In genomic region chr13:32427852-32428580, GRCh38 we compare ENCODE assay signal across 9 cellular contexts. TPM values are rescaled to one million over a fixed set of nuclear protein-coding genes. Genes with fewer than 3 reads are reported as not detected.
A peak's percentile ranks its signal among the peaks of the same experiment; 100 is the strongest.
DNase-seq lines count a peak whose midpoint lies in the region; ATAC-seq and TF ChIP-seq lines count a peak whose summit lies in the region.
"Had no signal": no experiment of that assay in that cellular context is flagged by ENCODE, and none has a peak within 500 bp of the region (broad histone marks: within the 10 kb centered on the region; RNA-seq: fewer than 3 reads in every experiment).

Gene N4BP2L1 (minus strand): TSS chr13:32428130. CDS start chr13:32428082, 48 bp downstream.

- 0 to 2% (median 0%) methylated on average over 19 to 40 of the region's 40 CpGs for WGBS in stomach, 5 donors

- no peak within 1 kb of the TSS for H3K27ac ChIP-seq in Panc1 (ENCODE audit: low read length)
- H3K27ac ChIP-seq in stomach = peak within 1 kb of the TSS; percentile 86 to 95 (median 90)
- H3K27ac ChIP-seq: SK-N-MC had no signal

- peak within 1 kb of the TSS; percentile 98 for H3K27ac Mint-ChIP-seq in activated T-helper 1 cell treated with anti-CD3 and anti-CD28 coated beads, Interleukin-12 subunit alpha, Interleukin-12 subunit beta, Interleukin-2, Interleukin-4 antibody, amounts not matched to agents 30 ng/mL and 10 ng/mL and 1 ng/mL, durations not matched to agents 14 hours and 24 hours and 36 hours
- no peak within 1 kb of the TSS for H3K27ac Mint-ChIP-seq in neural crest cell (ENCODE audit: unreplicated experiment)

- TF ChIP-seq CTCF in Panc1 (IDR thresholded peaks at IDR 0.05) = no peak
- no peak for TF ChIP-seq CTCF in foreskin fibroblast (IDR thresholded peaks at IDR 0.05; ENCODE audit: low read depth, low read length)
- TF ChIP-seq CTCF in neural crest cell (conservative IDR thresholded peaks at IDR 0.05) = no peak
- no peak for TF ChIP-seq CTCF in stomach (IDR thresholded peaks at IDR 0.05)

- H3K4me3 Mint-ChIP-seq in activated T-helper 1 cell treated with anti-CD3 and anti-CD28 coated beads, Interleukin-12 subunit alpha, Interleukin-12 subunit beta, Interleukin-2, Interleukin-4 antibody, amounts not matched to agents 30 ng/mL and 10 ng/mL and 1 ng/mL, durations not matched to agents 14 hours and 24 hours and 36 hours = peak within 1 kb of the TSS; percentile 97
- H3K4me3 Mint-ChIP-seq in neural crest cell = peak within 1 kb of the TSS; percentile 92

- H3K27me3 Mint-ChIP-seq in activated T-helper 1 cell treated with anti-CD3 and anti-CD28 coated beads, Interleukin-12 subunit alpha, Interleukin-12 subunit beta, Interleukin-2, Interleukin-4 antibody, amounts not matched to agents 30 ng/mL and 10 ng/mL and 1 ng/mL, durations not matched to agents 14 hours and 24 hours and 36 hours (ENCODE audit: insufficient read depth) = no peaks in the 10 kb centered on the region
- H3K27me3 Mint-ChIP-seq in neural crest cell (ENCODE audit: low read depth) = peaks cover 21% of the 10 kb centered on the region

- H3K9me3 Mint-ChIP-seq in activated T-helper 1 cell treated with anti-CD3 and anti-CD28 coated beads, Interleukin-12 subunit alpha, Interleukin-12 subunit beta, Interleukin-2, Interleukin-4 antibody, amounts not matched to agents 30 ng/mL and 10 ng/mL and 1 ng/mL, durations not matched to agents 14 hours and 24 hours and 36 hours = peaks cover 2% of the 10 kb centered on the region
- no peaks in the 10 kb centered on the region for H3K9me3 Mint-ChIP-seq in neural crest cell

- POLR2A ChIA-PET in Panc1 (lab: Charles Lee) = no interaction called here

- H3K4me1 Mint-ChIP-seq in activated T-helper 1 cell treated with anti-CD3 and anti-CD28 coated beads, Interleukin-12 subunit alpha, Interleukin-12 subunit beta, Interleukin-2, Interleukin-4 antibody, amounts not matched to agents 30 ng/mL and 10 ng/mL and 1 ng/mL, durations not matched to agents 14 hours and 24 hours and 36 hours (ENCODE audit: low read depth) = peaks cover 53% of the 10 kb centered on the region
- peaks cover 16% of the 10 kb centered on the region for H3K4me1 Mint-ChIP-seq in neural crest cell

- no TSS peak for BruUV-seq in Panc1 (replicated peaks; lab: Mats Ljungman, UMichigan)

- H3K4me1 ChIP-seq in Panc1 (ENCODE audit: control insufficient read depth, insufficient read depth, low read length) = peaks cover 6% of the 10 kb centered on the region
- peaks cover 14 to 40% (median 22%) of the 10 kb centered on the region in 4 donors for H3K4me1 ChIP-seq in stomach

- DNase-seq in C1 segment of cervical spinal cord (lab: John Stamatoyannopoulos, UW) (peak; percentile 14 to 87 (median 74)), GM19238 (ENCODE audit: insufficient read length, low spot score) (peak; percentile 81), Panc1 (ENCODE audit: low read depth, low spot score) (no peak), foreskin fibroblast (peak in 1 of 2 donors; percentile 59), neural crest cell (ENCODE audit: low read depth, low spot score) (no peak), stomach (peak; percentile 71)
- peak; percentile 74 for DNase-seq in activated T-helper 1 cell treated with anti-CD3 and anti-CD28 coated beads, Interleukin-12 subunit alpha, Interleukin-12 subunit beta, Interleukin-2, Interleukin-4 antibody, amounts not matched to agents 30 ng/mL and 10 ng/mL and 1 ng/mL, durations not matched to agents 14 hours and 24 hours and 36 hours (ENCODE audit: low spot score)

- H3K27me3 ChIP-seq in Panc1 (ENCODE audit: control insufficient read depth, insufficient read depth, low read length) = no peaks in the 10 kb centered on the region
- H3K27me3 ChIP-seq in stomach = no peaks in the 10 kb centered on the region

- intact Hi-C loops in Panc1 (cut with micrococcal nuclease; ENCODE audit: unreplicated experiment) = no loop called here
- intact Hi-C loops in activated T-helper 1 cell treated with anti-CD3 and anti-CD28 coated beads, Interleukin-12 subunit alpha, Interleukin-12 subunit beta, Interleukin-2, Interleukin-4 antibody, amounts not matched to agents 30 ng/mL and 10 ng/mL and 1 ng/mL, durations not matched to agents 14 hours and 24 hours and 36 hours (cut with micrococcal nuclease) = loop anchor here (1.0 to 5.0 kb wide), 14 partner anchors 20 to 1729 kb away; partner anchors contain the start of genes BRCA2, FRY, HSPH1 and N4BP2L2
- intact Hi-C loops in stomach (cut with DNase I; ENCODE audit: low total_unique reads) = no loop called here

- in situ Hi-C loops in Panc1 (cut with HindIII; ENCODE audit: low pct_unique_long_range_greater_than_20kb, low sequenced_read_pairs) = no loop called here

- no peak for TF ChIP-seq POLR2A in stomach (IDR thresholded peaks at IDR 0.05)

- H3K36me3 ChIP-seq in Panc1 (ENCODE audit: control insufficient read depth, insufficient read depth, low read length) (no peaks in the 10 kb centered on the region), stomach (peaks cover 0 to 12% (median 3%) of the 10 kb centered on the region in 4 donors)

- H3K4me3 ChIP-seq in Panc1 (ENCODE audit: low read depth in 2 of 2, low read length in 2 of 2) (peak within 1 kb of the TSS; percentile 54 to 64), foreskin fibroblast (ENCODE audit: low read depth in 1 of 2, low read length in 2 of 2) (peak within 1 kb of the TSS; percentile 59 to 68), stomach (peak within 1 kb of the TSS; percentile 87 to 89 (median 88))
- H3K4me3 ChIP-seq: SK-N-MC had no signal

- no peak for TF ChIP-seq EP300 in stomach (IDR thresholded peaks at IDR 0.05)

- peaks cover 31% of the 10 kb centered on the region for H3K36me3 Mint-ChIP-seq in activated T-helper 1 cell treated with anti-CD3 and anti-CD28 coated beads, Interleukin-12 subunit alpha, Interleukin-12 subunit beta, Interleukin-2, Interleukin-4 antibody, amounts not matched to agents 30 ng/mL and 10 ng/mL and 1 ng/mL, durations not matched to agents 14 hours and 24 hours and 36 hours (ENCODE audit: low read depth)
- H3K36me3 Mint-ChIP-seq in neural crest cell (ENCODE audit: low read depth) = peaks cover 5% of the 10 kb centered on the region

- ATAC-seq in HG03457 (IDR thresholded peaks at IDR 0.05; ENCODE audit: unreplicated experiment) = peak; percentile 56
- peak; percentile 81 for ATAC-seq in Panc1

- H3K9me3 ChIP-seq in Panc1 (ENCODE audit: control insufficient read depth, insufficient read depth, low read depth, low read length) = no peaks in the 10 kb centered on the region
- no peaks in the 10 kb centered on the region for H3K9me3 ChIP-seq in stomach

- CTCF ChIA-PET in Panc1 (lab: Charles Lee) = no interaction called here

RNA-seq across cellular contexts. Expression of gene N4BP2L1, which starts in this region (rescaled TPM):
- total RNA-seq in Panc1 (2021; ENCODE audit: unreplicated experiment) (1.8 TPM), neural crest cell (1.6 and 2.0 TPM in 2 replicates), stomach (10 to 100 TPM; 13.9 to 46.1 (median 28.8) TPM)
- 0.52 TPM for polyA plus RNA-seq in Panc1 (2012; ENCODE audit: insufficient read length)
- total RNA-seq in activated T-helper 1 cell treated with anti-CD3 and anti-CD28 coated beads, Interleukin-12 subunit alpha, Interleukin-12 subunit beta, Interleukin-2, Interleukin-4 antibody, amounts not matched to agents 30 ng/mL and 10 ng/mL and 1 ng/mL, durations not matched to agents 14 hours and 24 hours and 36 hours = 17.7 and 20.0 TPM in 2 replicates
- 10 to 100 TPM in 1 of 3 donors, 1 to 10 TPM in 2; 4.9 to 14.2 (median 6.4) TPM for polyA plus RNA-seq in stomach

Comparison
In these comparisons a context has a peak if more than half of its experiments do, and no peak if none do; other contexts are left out.
1. DNase-seq: peak in C1 segment of cervical spinal cord (14 of 14), GM19238 (single experiment), activated T-helper 1 cell treated with anti-CD3 and anti-CD28 coated beads, Interleukin-12 subunit alpha, Interleukin-12 subunit beta, Interleukin-2, Interleukin-4 antibody, amounts not matched to agents 30 ng/mL and 10 ng/mL and 1 ng/mL, durations not matched to agents 14 hours and 24 hours and 36 hours (single experiment) and stomach (single experiment); none in Panc1 (single experiment) and neural crest cell (single experiment).
2. Peak in every context shown above with its lines, with median percentiles within 50 percentile points of each other: H3K4me3 ChIP-seq.